12 cellular contexts compared by ENCODE assay signal in the genomic region with DNA sequence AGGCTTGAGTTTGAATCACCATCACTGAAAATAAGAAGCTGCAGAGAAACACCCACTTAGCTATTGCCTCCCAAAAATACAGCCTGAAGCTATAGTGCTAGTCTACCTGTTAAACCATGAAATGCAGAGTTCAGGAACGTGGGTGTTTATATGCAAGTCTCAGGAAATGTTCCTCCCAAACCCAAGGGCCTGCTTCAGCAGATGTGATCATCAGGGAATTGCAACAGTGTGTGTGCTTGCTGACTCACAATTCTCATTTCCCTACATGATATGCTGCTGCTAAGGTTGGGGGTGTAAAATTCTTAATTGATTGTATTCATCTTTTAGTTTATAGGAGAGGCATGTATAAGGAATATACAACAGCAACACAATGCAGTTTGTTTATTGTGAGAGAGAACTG. TPM values are rescaled to one million over a fixed set of nuclear protein-coding genes. Genes with fewer than 3 reads are reported as not detected.
DNase-seq lines count a peak whose midpoint lies in the region; ATAC-seq, FAIRE-seq and TF ChIP-seq lines count a peak whose summit lies in the region.
"Had no signal": no experiment of that assay in that cellular context is flagged by ENCODE, and none has a peak within 500 bp of the region (broad histone marks: within the 10 kb centered on the region; RNA-seq: fewer than 3 reads in every experiment).

No MANE protein-coding gene starts in this region.

- peaks cover 6% of the 10 kb centered on the region for H3K36me3 ChIP-seq in bronchial epithelial cell (ENCODE audit: control insufficient read depth, insufficient read depth, low read length)
- peaks cover 5 to 99% of the 10 kb centered on the region in 2 donors for H3K36me3 ChIP-seq in left lung
- H3K36me3 ChIP-seq in tibial nerve, result peaks cover 8 to 92% (median 14%) of the 10 kb centered on the region in 3 donors

- DNase-seq in AG10803 (ENCODE audit: low read depth), result peak; percentile 78
- DNase-seq in HT1080 (ENCODE audit: low read depth), result peak; percentile 56
- DNase-seq in bronchial epithelial cell (ENCODE audit: low read depth), result peak; percentile 99
- no peak for DNase-seq in left lung
- no peak for DNase-seq in tibial nerve (ENCODE audit: low spot score in 2 of 2)
- no peak for DNase-seq in T1000 (lab: John Stamatoyannopoulos, UW)
- DNase-seq in NCI-H82 (lab: John Stamatoyannopoulos, UW), result no peak
- DNase-seq in activated CD4-positive, alpha-beta T cell treated with anti-CD3 and anti-CD28 coated beads, Interleukin-2, amount 10 ng/mL, durations not matched to agents 24 days and 14 days, result no peak
- DNase-seq: activated CD8-positive, alpha-beta memory T cell treated with anti-CD3 and anti-CD28 coated beads, Interleukin-2, amount 10 ng/mL, durations not matched to agents 7 days and 5 days; NCI-H526 had no signal

- H3K4me1 ChIP-seq in left lung (peaks cover 0 to 13% of the 10 kb centered on the region in 2 donors), tibial nerve (peaks cover 0 to 4% (median 0%) of the 10 kb centered on the region in 4 donors)

- no peak overlapping the region for H3K27ac Mint-ChIP-seq in activated CD4-positive, alpha-beta T cell treated with anti-CD3 and anti-CD28 coated beads, Interleukin-2, amount 10 ng/mL, durations not matched to agents 24 days and 14 days
- H3K27ac Mint-ChIP-seq: activated CD8-positive, alpha-beta memory T cell treated with anti-CD3 and anti-CD28 coated beads, Interleukin-2, amount 10 ng/mL, durations not matched to agents 7 days and 5 days; nephron had no signal

- no peaks in the 10 kb centered on the region for H3K27me3 Mint-ChIP-seq in activated CD4-positive, alpha-beta T cell treated with anti-CD3 and anti-CD28 coated beads, Interleukin-2, amount 10 ng/mL, durations not matched to agents 24 days and 14 days
- H3K27me3 Mint-ChIP-seq: activated CD8-positive, alpha-beta memory T cell treated with anti-CD3 and anti-CD28 coated beads, Interleukin-2, amount 10 ng/mL, durations not matched to agents 7 days and 5 days had no signal

- H3K27me3 ChIP-seq in bronchial epithelial cell (ENCODE audit: control insufficient read depth, insufficient read depth, low read length), result no peaks in the 10 kb centered on the region
- no peaks in the 10 kb centered on the region for H3K27me3 ChIP-seq in left lung
- no peaks in the 10 kb centered on the region for H3K27me3 ChIP-seq in tibial nerve
- H3K27me3 ChIP-seq: suprapubic skin had no signal

- no peaks in the 10 kb centered on the region for H3K9me3 ChIP-seq in left lung
- no peaks in the 10 kb centered on the region for H3K9me3 ChIP-seq in tibial nerve
- H3K9me3 ChIP-seq: suprapubic skin had no signal

- H3K4me3 Mint-ChIP-seq in activated CD4-positive, alpha-beta T cell treated with anti-CD3 and anti-CD28 coated beads, Interleukin-2, amount 10 ng/mL, durations not matched to agents 24 days and 14 days, result no peak overlapping the region
- H3K4me3 Mint-ChIP-seq: activated CD8-positive, alpha-beta memory T cell treated with anti-CD3 and anti-CD28 coated beads, Interleukin-2, amount 10 ng/mL, durations not matched to agents 7 days and 5 days; nephron had no signal

- H3K27ac ChIP-seq in left lung (no peak overlapping the region), tibial nerve (no peak overlapping the region)
- H3K27ac ChIP-seq: suprapubic skin had no signal

- TF ChIP-seq CTCF in AG10803 (conservative IDR thresholded peaks at IDR 0.05; ENCODE audit: low read length) (no peak), bronchial epithelial cell (IDR thresholded peaks at IDR 0.05; ENCODE audit: insufficient read depth, low read length, severe bottlenecking) (no peak), left lung (IDR thresholded peaks at IDR 0.05) (no peak), tibial nerve (IDR thresholded peaks at IDR 0.05) (no peak)

- H3K4me3 ChIP-seq in AG10803 (ENCODE audit: low read length) (no peak overlapping the region), bronchial epithelial cell (ENCODE audit: low read depth, low read length) (no peak overlapping the region), left lung (no peak overlapping the region), tibial nerve (no peak overlapping the region)
- H3K4me3 ChIP-seq: suprapubic skin had no signal

- intact Hi-C loops in left lung (cut with DNase I), result no loop called here
- intact Hi-C loops in activated CD4-positive, alpha-beta T cell treated with anti-CD3 and anti-CD28 coated beads, Interleukin-2, amount 10 ng/mL, durations not matched to agents 24 days and 14 days (cut with micrococcal nuclease), result loop anchor here (5.0 kb wide), 1 partner anchor 40 kb away; no protein-coding TSS in a partner anchor

- FAIRE-seq in bronchial epithelial cell (lab: Jason Lieb, UNC), result peak; percentile 52

- no peak for TF ChIP-seq EP300 in tibial nerve (IDR thresholded peaks at IDR 0.05)

- H3K4me1 Mint-ChIP-seq in activated CD4-positive, alpha-beta T cell treated with anti-CD3 and anti-CD28 coated beads, Interleukin-2, amount 10 ng/mL, durations not matched to agents 24 days and 14 days, result peaks cover 5% of the 10 kb centered on the region
- H3K4me1 Mint-ChIP-seq: nephron had no signal

- peak; percentile 56 for ATAC-seq in left lung
- ATAC-seq: activated CD8-positive, alpha-beta memory T cell treated with anti-CD3 and anti-CD28 coated beads, Interleukin-2, amount 10 ng/mL, durations not matched to agents 7 days and 5 days had no signal

- 63 to 71% methylated on average over 1 of the region's 1 CpG for WGBS in tibial nerve, 2 donors

- TF ChIP-seq POLR2A in tibial nerve (IDR thresholded peaks at IDR 0.05), result no peak

- peaks cover 50% of the 10 kb centered on the region for H3K36me3 Mint-ChIP-seq in activated CD4-positive, alpha-beta T cell treated with anti-CD3 and anti-CD28 coated beads, Interleukin-2, amount 10 ng/mL, durations not matched to agents 24 days and 14 days (ENCODE audit: low read depth)

- no peaks in the 10 kb centered on the region for H3K9me3 Mint-ChIP-seq in activated CD4-positive, alpha-beta T cell treated with anti-CD3 and anti-CD28 coated beads, Interleukin-2, amount 10 ng/mL, durations not matched to agents 24 days and 14 days
- H3K9me3 Mint-ChIP-seq: nephron had no signal

RNA-seq across cellular contexts. Expression of a gene that starts 49.6 kb away (rescaled TPM):
- 126 and 168 TPM in 2 replicates for total RNA-seq in HT1080 (2014; rRNA removed; shearing (Covaris generic))
- polyA plus RNA-seq in HT1080 (2015; cell fraction: cytosol; rRNA removed), result 70.7 and 73.7 TPM in 2 replicates
- 177 and 182 TPM in 2 replicates for polyA plus RNA-seq in HT1080 (2015; cell fraction: nucleus; rRNA removed)
- total RNA-seq in bronchial epithelial cell (59.8 and 66.6 TPM in 2 replicates), left lung (10 to 100 TPM; 59.9 to 66.8 TPM), tibial nerve (100 to 1,000 TPM in 2 of 4 donors, 10 to 100 TPM in 2; 75.3 to 193 (median 115) TPM)
- 122 and 129 TPM in 2 replicates for total RNA-seq in activated CD4-positive, alpha-beta T cell treated with anti-CD3 and anti-CD28 coated beads, Interleukin-2, amount 10 ng/mL, durations not matched to agents 24 days and 14 days

Comparison
In these comparisons a context has a peak if more than half of its experiments do, and no peak if none do; other contexts are left out.
1. DNase-seq: peak in AG10803 (single experiment), HT1080 (single experiment) and bronchial epithelial cell (single experiment); none in left lung (0 of 2), tibial nerve (0 of 2), T1000 (single experiment), NCI-H82 (single experiment) and activated CD4-positive, alpha-beta T cell treated with anti-CD3 and anti-CD28 coated beads, Interleukin-2, amount 10 ng/mL, durations not matched to agents 24 days and 14 days (single experiment).